2 cellular contexts compared by ENCODE assay signal in genomic region chr17:80090164-80090563, GRCh38.
TF ChIP-seq lines count a peak whose summit lies in the region.

No MANE protein-coding gene starts in this region.

TF ChIP-seq in HEK293, 187 proteins besides CTCF, POLR2A, EP300 and RAD21:
- TF ChIP-seq, protein P1, sequence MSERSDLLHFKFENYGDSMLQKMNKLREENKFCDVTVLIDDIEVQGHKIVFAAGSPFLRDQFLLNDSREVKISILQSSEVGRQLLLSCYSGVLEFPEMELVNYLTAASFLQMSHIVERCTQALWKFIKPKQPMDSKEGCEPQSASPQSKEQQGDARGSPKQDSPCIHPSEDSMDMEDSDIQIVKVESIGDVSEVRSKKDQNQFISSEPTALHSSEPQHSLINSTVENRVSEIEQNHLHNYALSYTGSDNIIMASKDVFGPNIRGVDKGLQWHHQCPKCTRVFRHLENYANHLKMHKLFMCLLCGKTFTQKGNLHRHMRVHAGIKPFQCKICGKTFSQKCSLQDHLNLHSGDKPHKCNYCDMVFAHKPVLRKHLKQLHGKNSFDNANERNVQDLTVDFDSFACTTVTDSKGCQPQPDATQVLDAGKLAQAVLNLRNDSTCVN (tag by site-specific recombination; optimal IDR thresholded peaks at IDR 0.05) = peak; percentile 30

TF ChIP-seq in HepG2, 621 proteins besides CTCF, POLR2A, EP300 and RAD21:
- TF ChIP-seq BHLHE40 (IDR thresholded peaks at IDR 0.05; ENCODE audit: low read length) = peak; percentile 46
- TF ChIP-seq, protein P2, sequence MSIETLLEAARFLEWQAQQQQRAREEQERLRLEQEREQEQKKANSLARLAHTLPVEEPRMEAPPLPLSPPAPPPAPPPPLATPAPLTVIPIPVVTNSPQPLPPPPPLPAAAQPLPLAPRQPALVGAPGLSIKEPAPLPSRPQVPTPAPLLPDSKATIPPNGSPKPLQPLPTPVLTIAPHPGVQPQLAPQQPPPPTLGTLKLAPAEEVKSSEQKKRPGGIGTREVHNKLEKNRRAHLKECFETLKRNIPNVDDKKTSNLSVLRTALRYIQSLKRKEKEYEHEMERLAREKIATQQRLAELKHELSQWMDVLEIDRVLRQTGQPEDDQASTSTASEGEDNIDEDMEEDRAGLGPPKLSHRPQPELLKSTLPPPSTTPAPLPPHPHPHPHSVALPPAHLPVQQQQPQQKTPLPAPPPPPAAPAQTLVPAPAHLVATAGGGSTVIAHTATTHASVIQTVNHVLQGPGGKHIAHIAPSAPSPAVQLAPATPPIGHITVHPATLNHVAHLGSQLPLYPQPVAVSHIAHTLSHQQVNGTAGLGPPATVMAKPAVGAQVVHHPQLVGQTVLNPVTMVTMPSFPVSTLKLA (IDR thresholded peaks at IDR 0.05) = peak; percentile 99
- TF ChIP-seq DNMT1 (CRISPR knock-in tag; IDR thresholded peaks at IDR 0.05) = 0 out of 2 replicates have a peak, but pooled peaks have one; percentile 84
